In genomic region chr19:18542936-18543813, GRCh38 we compare ENCODE assay signal across 8 cellular contexts. TPM values are rescaled to one million over a fixed set of nuclear protein-coding genes. Genes with fewer than 3 reads are reported as not detected.
A peak's percentile ranks its signal among the peaks of the same experiment; 100 is the strongest.
DNase-seq lines count a peak whose midpoint lies in the region; ATAC-seq and TF ChIP-seq lines count a peak whose summit lies in the region.

FKBP8 (minus strand) TSS chr19:18543573; CDS start chr19:18541970, 1,603 bp downstream.

- peak within 1 kb of the TSS; percentile 55 for H3K4me3 ChIP-seq in CD8-positive, alpha-beta memory T cell (ENCODE audit: low read length)
- H3K4me3 ChIP-seq in HUES48 (ENCODE audit: low read depth, low read length) (peak within 1 kb of the TSS; percentile 69), OCI-LY1 (ENCODE audit: low read depth, low read length, poor library complexity, severe bottlenecking) (peak within 1 kb of the TSS; percentile 89)

- H3K9me3 ChIP-seq in CD8-positive, alpha-beta memory T cell (ENCODE audit: low read length) = no peaks in the 10 kb centered on the region
- H3K9me3 ChIP-seq in HUES48 (ENCODE audit: control insufficient read depth, insufficient read depth, low read length) (no peaks in the 10 kb centered on the region), OCI-LY1 (ENCODE audit: low read length) (no peaks in the 10 kb centered on the region)

- no peak within 1 kb of the TSS for H2AFZ ChIP-seq in OCI-LY1 (ENCODE audit: low read length)

- H3K9me3 Mint-ChIP-seq in CD8-positive, alpha-beta memory T cell = no peaks in the 10 kb centered on the region
- H3K9me3 Mint-ChIP-seq in mesothelial cell of epicardium = no peaks in the 10 kb centered on the region

- H3K27me3 ChIP-seq in CD8-positive, alpha-beta memory T cell (ENCODE audit: insufficient read depth, low read length, poor library complexity, severe bottlenecking) = no peaks in the 10 kb centered on the region
- no peaks in the 10 kb centered on the region for H3K27me3 ChIP-seq in HUES48 (ENCODE audit: control insufficient read depth, insufficient read depth, low read length)
- no peaks in the 10 kb centered on the region for H3K27me3 ChIP-seq in OCI-LY1 (ENCODE audit: insufficient read depth, low read length)

- H3K36me3 Mint-ChIP-seq in CD8-positive, alpha-beta memory T cell = peaks cover 0 to 42% (median 0%) of the 10 kb centered on the region in 3 donors
- no peaks in the 10 kb centered on the region for H3K36me3 Mint-ChIP-seq in mesothelial cell of epicardium

- H3K9ac ChIP-seq in HUES48 (ENCODE audit: low read depth, low read length) (no peak within 1 kb of the TSS), OCI-LY1 (ENCODE audit: low read length) (peak within 1 kb of the TSS; percentile 97)

- H3K4me3 Mint-ChIP-seq in CD8-positive, alpha-beta memory T cell = peak within 1 kb of the TSS; percentile 88 to 97 (median 93)
- H3K4me3 Mint-ChIP-seq in mesothelial cell of epicardium = peak within 1 kb of the TSS; percentile 83

- CTCF ChIA-PET in CD8-positive, alpha-beta memory T cell (lab: Charles Lee) = interaction anchor here (0.6 to 1.6 kb wide), 8 partner anchors 10 to 46 kb away, joined by 3 to 10 read pairs (median 4); partner anchors contain the start of genes KXD1, REX1BD and UBA52

- H3K27ac ChIP-seq in CD8-positive, alpha-beta memory T cell (ENCODE audit: low read depth, low read length) = peak within 1 kb of the TSS; percentile 73
- H3K27ac ChIP-seq in HUES48 (ENCODE audit: low read depth, low read length) (peak within 1 kb of the TSS; percentile 51), OCI-LY1 (ENCODE audit: low read depth, low read length, poor library complexity, severe bottlenecking) (peak within 1 kb of the TSS; percentile 73)

- H3K27me3 Mint-ChIP-seq in CD8-positive, alpha-beta memory T cell = no peaks in the 10 kb centered on the region
- H3K27me3 Mint-ChIP-seq in mesothelial cell of epicardium (ENCODE audit: low read depth) = no peaks in the 10 kb centered on the region

- 0 out of 2 replicates have a peak, but pooled peaks cover 4% of the 10 kb centered on the region for H3K79me2 ChIP-seq in OCI-LY1 (ENCODE audit: insufficient read depth, low read length)

- peaks cover 17 to 30% (median 19%) of the 10 kb centered on the region in 3 donors for H3K4me1 Mint-ChIP-seq in CD8-positive, alpha-beta memory T cell
- peaks cover 10% of the 10 kb centered on the region for H3K4me1 Mint-ChIP-seq in mesothelial cell of epicardium

- H3K4me1 ChIP-seq in CD8-positive, alpha-beta memory T cell (ENCODE audit: insufficient read depth, low read length) = peaks cover 17% of the 10 kb centered on the region
- H3K4me1 ChIP-seq in HUES48 (ENCODE audit: control insufficient read depth, insufficient read depth, low read length) (peaks cover 9% of the 10 kb centered on the region), OCI-LY1 (ENCODE audit: insufficient read depth, low read length, severe bottlenecking) (peaks cover 20% of the 10 kb centered on the region)

- POLR2A ChIA-PET in CD8-positive, alpha-beta memory T cell (lab: Charles Lee) = interaction anchor here (0.9 to 1.7 kb wide), 5 partner anchors 12 to 46 kb away, joined by 3 to 16 read pairs (median 4); partner anchors contain the start of genes KXD1 and REX1BD

- H4K20me1 ChIP-seq in OCI-LY1 (ENCODE audit: insufficient read depth, low read length) = no peaks in the 10 kb centered on the region

- H3K4me2 ChIP-seq in OCI-LY1 (ENCODE audit: low read length) = peak within 1 kb of the TSS; percentile 100

- ATAC-seq in GM21381 (IDR thresholded peaks at IDR 0.05; ENCODE audit: unreplicated experiment) = peak; percentile 88

- no peak for TF ChIP-seq CTCF in OCI-LY1 (IDR thresholded peaks at IDR 0.05; ENCODE audit: low read length)
- no peak for TF ChIP-seq CTCF in mesothelial cell of epicardium (IDR thresholded peaks at IDR 0.05; ENCODE audit: unreplicated experiment)

- peak; percentile 87 to 95 (median 90) for DNase-seq in CD8-positive, alpha-beta memory T cell
- peak; percentile 95 for DNase-seq in activated CD8-positive, alpha-beta memory T cell treated with anti-CD3 and anti-CD28 coated beads, Interleukin-2, amount 50 U/mL, for 4 hours
- peak; percentile 92 to 96 for DNase-seq in mesothelial cell of epicardium (ENCODE audit: low spot score in 2 of 2, unreplicated experiment in 2 of 2)
- DNase-seq in stimulated activated CD8-positive, alpha-beta memory T cell treated with anti-CD3 and anti-CD28 coated beads, Interleukin-15, amount 100 ng/mL, for 24 hours (ENCODE audit: low read depth) = peak; percentile 83

- H3K36me3 ChIP-seq in CD8-positive, alpha-beta memory T cell (ENCODE audit: insufficient read depth, low read length) = no peaks in the 10 kb centered on the region
- H3K36me3 ChIP-seq in HUES48 (ENCODE audit: control insufficient read depth, insufficient read depth, low read length) (peaks cover 30% of the 10 kb centered on the region), OCI-LY1 (ENCODE audit: insufficient read depth, low read length) (peaks cover 25% of the 10 kb centered on the region)

- H3F3A ChIP-seq in OCI-LY1 (ENCODE audit: insufficient read depth, low read length) = no peaks in the 10 kb centered on the region

- H3K27ac Mint-ChIP-seq in CD8-positive, alpha-beta memory T cell = peak within 1 kb of the TSS; percentile 89 to 99 (median 97)
- peak within 1 kb of the TSS; percentile 86 for H3K27ac Mint-ChIP-seq in mesothelial cell of epicardium

- H3K9me2 ChIP-seq in OCI-LY1 (ENCODE audit: low read depth, low read length) = no peaks in the 10 kb centered on the region

- in situ Hi-C loops in endometrial microvascular endothelial cells (cut with HindIII; ENCODE audit: inconsistent ontology term, low pct_unique_long_range_greater_than_20kb, low sequenced_read_pairs) = no loop called here

RNA-seq across cellular contexts. Expression of gene FKBP8, which starts in this region (rescaled TPM):
- 100 to 1,000 TPM; 161 to 170 TPM for total RNA-seq in CD8-positive, alpha-beta memory T cell
- polyA plus RNA-seq in CD8-positive, alpha-beta memory T cell = 138 TPM
- 223 TPM for total RNA-seq in endometrial microvascular endothelial cells (ENCODE audit: inconsistent ontology term)
- 245 to 250 TPM (median 247 TPM) in 3 replicates for total RNA-seq in mesothelial cell of epicardium

Comparison
In these comparisons a context has a peak if more than half of its experiments do, and no peak if none do; other contexts are left out.
1. Peak in every context shown above with its lines: DNase-seq, ATAC-seq, H3K4me3 ChIP-seq and H3K27ac ChIP-seq.